Comparison of ENCODE assay signal across 11 cellular contexts in the genomic region with DNA sequence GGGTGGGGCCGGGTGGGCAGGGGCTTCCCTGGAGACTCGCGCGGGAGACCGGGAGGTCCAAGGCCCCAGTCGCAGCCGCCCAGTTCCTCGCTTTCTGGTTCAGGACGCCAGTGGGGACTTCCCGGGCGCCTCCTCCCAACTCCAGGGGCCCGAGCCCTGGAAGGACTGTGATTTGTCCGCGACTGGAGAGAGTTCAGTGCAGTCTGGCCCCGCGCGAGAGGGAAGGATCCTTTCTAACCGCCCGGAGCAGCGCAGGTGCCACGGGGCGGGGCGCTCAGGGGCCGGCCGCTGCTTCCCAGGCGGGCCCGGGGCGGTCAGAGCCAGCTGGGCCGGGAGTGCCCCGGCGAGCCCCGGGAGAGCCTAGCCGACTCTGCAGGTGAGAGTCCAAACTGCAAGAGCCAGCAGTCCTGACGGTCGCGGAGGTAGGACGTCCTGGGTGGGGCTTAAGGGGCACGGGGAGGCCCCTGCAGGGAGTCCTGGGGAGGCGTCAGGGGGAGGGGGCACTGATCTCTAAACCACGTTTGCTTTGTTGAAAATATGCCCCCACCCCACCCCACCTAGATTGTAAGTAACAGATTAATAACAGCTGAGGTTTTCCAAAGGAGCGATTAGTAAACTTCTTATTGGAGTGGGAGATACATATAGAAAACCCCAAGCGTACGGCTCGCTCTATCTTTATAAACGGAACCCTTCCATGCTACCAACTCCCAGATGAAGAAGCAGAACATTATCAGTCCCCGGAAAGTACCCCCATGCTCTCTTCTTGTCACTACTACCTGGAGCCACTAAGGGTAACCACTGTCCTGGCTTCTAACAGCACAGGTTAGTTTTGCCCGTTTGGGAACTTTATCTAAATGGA. TPM values are rescaled to one million over a fixed set of nuclear protein-coding genes. Genes with fewer than 3 reads are reported as not detected.
DNase-seq lines count a peak whose midpoint lies in the region; ATAC-seq, FAIRE-seq and TF ChIP-seq lines count a peak whose summit lies in the region.
"Had no signal": no experiment of that assay in that cellular context is flagged by ENCODE, and none has a peak within 500 bp of the region (broad histone marks: within the 10 kb centered on the region; RNA-seq: fewer than 3 reads in every experiment).

No MANE protein-coding gene starts in this region.

- ATAC-seq in HG03439 (IDR thresholded peaks at IDR 0.05; ENCODE audit: unreplicated experiment) = no peak

- H3F3A ChIP-seq in neural cell (ENCODE audit: insufficient read depth, low read length, poor library complexity, severe bottlenecking) = no peaks in the 10 kb centered on the region

- intact Hi-C loops in colonic mucosa (cut with DNase I) = no loop called here

- H3K36me3 ChIP-seq in HUES48 (ENCODE audit: control insufficient read depth, insufficient read depth, low read length) (no peaks in the 10 kb centered on the region), colonic mucosa (no peaks in the 10 kb centered on the region), neural cell (ENCODE audit: insufficient read depth, low read length) (no peaks in the 10 kb centered on the region)

- H3K4me1 ChIP-seq in HUES48 (ENCODE audit: control insufficient read depth, insufficient read depth, low read length) (peaks cover 28% of the 10 kb centered on the region), colonic mucosa (peaks cover 10% of the 10 kb centered on the region)

- DNase-seq in COLO668 (lab: John Stamatoyannopoulos, UW; ENCODE audit: unreplicated experiment) (peak; percentile 52), colonic mucosa (no peak), NCI-H82 (lab: John Stamatoyannopoulos, UW) (no peak), D721Med (ENCODE audit: insufficient read length, low spot score) (no peak), HUDEP-2 (lab: John Stamatoyannopoulos, UW; ENCODE audit: unreplicated experiment in 76 of 76) (no peak)
- DNase-seq: dorsolateral prefrontal cortex, IMR-90, NCI-H774 had no signal

- no peak for TF ChIP-seq EP300 in neural cell (conservative IDR thresholded peaks at IDR 0.05; ENCODE audit: poor library complexity, severe bottlenecking)

- no peak for FAIRE-seq in D721Med (lab: Jason Lieb, UNC)

- H3K9me3 ChIP-seq in HUES48 (ENCODE audit: control insufficient read depth, insufficient read depth, low read length) (no peaks in the 10 kb centered on the region), colonic mucosa (no peaks in the 10 kb centered on the region), neural cell (ENCODE audit: low read length) (no peaks in the 10 kb centered on the region)

- H3K4me3 ChIP-seq in HUES48 (ENCODE audit: low read depth, low read length) (peak overlapping the region; percentile 5; the same call in 1 of the 2 replicates), colonic mucosa (peak overlapping the region; percentile 32), neural cell (ENCODE audit: low read length) (peak overlapping the region; percentile 3)

- H3K4me2 ChIP-seq in neural cell (ENCODE audit: low read length) = no peak overlapping the region

- H3K27me3 ChIP-seq in HUES48 (ENCODE audit: control insufficient read depth, insufficient read depth, low read length) (peaks cover 100% of the 10 kb centered on the region), colonic mucosa (peaks cover 56% of the 10 kb centered on the region), neural cell (ENCODE audit: insufficient read depth, low read depth, low read length) (peaks cover 87% of the 10 kb centered on the region)

- no peaks in the 10 kb centered on the region for H4K20me1 ChIP-seq in neural cell (ENCODE audit: insufficient read depth)

- H3K9ac ChIP-seq in HUES48 (ENCODE audit: low read depth, low read length) (no peak overlapping the region), colonic mucosa (ENCODE audit: low read depth in 2 of 2, low read length in 2 of 2) (peak overlapping the region in 1 of 2 donors; percentile 43), neural cell (ENCODE audit: low read length) (no peak overlapping the region)

- TF ChIP-seq CTCF in colonic mucosa (IDR thresholded peaks at IDR 0.05) (no peak), neural cell (IDR thresholded peaks at IDR 0.05; ENCODE audit: poor library complexity, severe bottlenecking) (no peak), D721Med (IDR thresholded peaks at IDR 0.05; ENCODE audit: insufficient read depth, missing control alignments) (no peak)

- H3K9me2 ChIP-seq in neural cell (ENCODE audit: insufficient read depth, low read length) = no peaks in the 10 kb centered on the region

- H2AFZ ChIP-seq in neural cell (ENCODE audit: low read depth, low read length) = no peak overlapping the region

- no peak for TF ChIP-seq RAD21 in neural cell (conservative IDR thresholded peaks at IDR 0.05)

- no peaks in the 10 kb centered on the region for H3K79me2 ChIP-seq in neural cell (replicated peaks; ENCODE audit: insufficient read depth, low read length)

- H3K27ac ChIP-seq in HUES48 (ENCODE audit: low read depth, low read length) (no peak overlapping the region), colonic mucosa (no peak overlapping the region), neural cell (ENCODE audit: low read length) (no peak overlapping the region)
- H3K27ac ChIP-seq: dorsolateral prefrontal cortex had no signal

TF ChIP-seq in neural cell, 6 proteins besides CTCF, POLR2A, EP300 and RAD21:
- TF ChIP-seq POLR2AphosphoS5 (IDR thresholded peaks at IDR 0.05) (no peak), EZH2 (IDR thresholded peaks at IDR 0.05; ENCODE audit: borderline replicate concordance, insufficient read depth, low read length, poor library complexity, severe bottlenecking) (no peak), MXI1 (conservative IDR thresholded peaks at IDR 0.05; ENCODE audit: poor library complexity, severe bottlenecking) (no peak), TAF1 (IDR thresholded peaks at IDR 0.05; ENCODE audit: low read depth) (no peak)
- TF ChIP-seq, protein P1, sequence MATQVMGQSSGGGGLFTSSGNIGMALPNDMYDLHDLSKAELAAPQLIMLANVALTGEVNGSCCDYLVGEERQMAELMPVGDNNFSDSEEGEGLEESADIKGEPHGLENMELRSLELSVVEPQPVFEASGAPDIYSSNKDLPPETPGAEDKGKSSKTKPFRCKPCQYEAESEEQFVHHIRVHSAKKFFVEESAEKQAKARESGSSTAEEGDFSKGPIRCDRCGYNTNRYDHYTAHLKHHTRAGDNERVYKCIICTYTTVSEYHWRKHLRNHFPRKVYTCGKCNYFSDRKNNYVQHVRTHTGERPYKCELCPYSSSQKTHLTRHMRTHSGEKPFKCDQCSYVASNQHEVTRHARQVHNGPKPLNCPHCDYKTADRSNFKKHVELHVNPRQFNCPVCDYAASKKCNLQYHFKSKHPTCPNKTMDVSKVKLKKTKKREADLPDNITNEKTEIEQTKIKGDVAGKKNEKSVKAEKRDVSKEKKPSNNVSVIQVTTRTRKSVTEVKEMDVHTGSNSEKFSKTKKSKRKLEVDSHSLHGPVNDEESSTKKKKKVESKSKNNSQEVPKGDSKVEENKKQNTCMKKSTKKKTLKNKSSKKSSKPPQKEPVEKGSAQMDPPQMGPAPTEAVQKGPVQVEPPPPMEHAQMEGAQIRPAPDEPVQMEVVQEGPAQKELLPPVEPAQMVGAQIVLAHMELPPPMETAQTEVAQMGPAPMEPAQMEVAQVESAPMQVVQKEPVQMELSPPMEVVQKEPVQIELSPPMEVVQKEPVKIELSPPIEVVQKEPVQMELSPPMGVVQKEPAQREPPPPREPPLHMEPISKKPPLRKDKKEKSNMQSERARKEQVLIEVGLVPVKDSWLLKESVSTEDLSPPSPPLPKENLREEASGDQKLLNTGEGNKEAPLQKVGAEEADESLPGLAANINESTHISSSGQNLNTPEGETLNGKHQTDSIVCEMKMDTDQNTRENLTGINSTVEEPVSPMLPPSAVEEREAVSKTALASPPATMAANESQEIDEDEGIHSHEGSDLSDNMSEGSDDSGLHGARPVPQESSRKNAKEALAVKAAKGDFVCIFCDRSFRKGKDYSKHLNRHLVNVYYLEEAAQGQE (IDR thresholded peaks at IDR 0.05; ENCODE audit: borderline replicate concordance) = no peak

RNA-seq across cellular contexts. Expression of a gene that starts 8.2 kb away (rescaled TPM):
- 1 to 10 TPM; 5.4 to 7.9 TPM for total RNA-seq in colonic mucosa
- polyA plus RNA-seq in neural cell = not detected in 2 replicates
- polyA minus RNA-seq in neural cell = not detected in 2 replicates
- total RNA-seq: dorsolateral prefrontal cortex, IMR-90 had no signal
- polyA plus RNA-seq: IMR-90 had no signal
